Comparison of ENCODE assay signal across 24 cellular contexts in the genomic region with DNA sequence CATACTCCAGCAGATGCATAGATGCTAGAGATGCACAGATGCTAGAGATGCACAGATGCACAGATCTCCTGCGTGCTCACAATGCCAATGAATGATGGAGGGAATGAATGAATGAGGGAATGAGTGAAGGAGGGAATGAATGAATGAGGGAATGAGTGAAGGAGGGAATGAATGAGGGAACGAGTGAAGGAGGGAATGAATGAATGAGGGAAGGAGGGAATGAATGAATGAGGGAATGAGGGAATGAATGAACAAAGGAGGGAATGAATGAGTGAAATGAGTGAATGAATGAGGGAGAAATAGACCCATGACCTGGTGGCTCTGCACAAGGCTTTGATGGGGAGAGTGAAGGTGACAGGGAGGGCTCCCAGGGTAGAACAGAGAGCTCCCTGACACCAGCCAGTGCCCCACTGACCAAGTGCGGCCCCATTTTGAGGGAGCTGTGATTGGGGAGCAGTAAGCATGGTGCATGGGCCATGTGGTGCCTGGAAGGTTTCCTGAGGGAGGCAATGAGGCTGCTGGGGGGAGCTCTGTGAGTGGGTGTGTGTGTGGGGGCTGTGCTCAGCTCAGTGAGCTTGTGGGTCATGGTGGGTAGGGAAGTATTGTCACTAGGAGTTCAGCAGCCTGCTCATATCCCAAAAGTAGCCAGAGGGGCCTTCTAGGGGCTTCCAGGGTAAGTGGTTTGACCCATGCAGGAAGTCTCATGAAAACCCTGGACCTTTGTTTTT. TPM values are rescaled to one million over a fixed set of nuclear protein-coding genes. Genes with fewer than 3 reads are reported as not detected.
DNase-seq lines count a peak whose midpoint lies in the region; ATAC-seq and TF ChIP-seq lines count a peak whose summit lies in the region.
"Had no signal": no experiment of that assay in that cellular context is flagged by ENCODE, and none has a peak within 500 bp of the region (broad histone marks: within the 10 kb centered on the region; RNA-seq: fewer than 3 reads in every experiment).

No MANE protein-coding gene starts in this region.

- TF ChIP-seq CTCF in HEK293 (tag by site-specific recombination; IDR thresholded peaks at IDR 0.05) (no peak), PC-9 (conservative IDR thresholded peaks at IDR 0.05) (no peak)

- H3K4me2 ChIP-seq in PC-9 = no peak overlapping the region

- no peaks in the 10 kb centered on the region for H3K4me1 ChIP-seq in HEK293 (ENCODE audit: control insufficient read depth, insufficient read depth, low read length)
- peaks cover 7% of the 10 kb centered on the region for H3K4me1 ChIP-seq in PC-9 (replicated peaks; ENCODE audit: insufficient read depth)

- H3K79me2 ChIP-seq in PC-9 (ENCODE audit: low read depth) = no peaks in the 10 kb centered on the region

- H3K36me3 ChIP-seq in HEK293 (ENCODE audit: control insufficient read depth in 2 of 2, insufficient read depth in 1 of 2, low read length in 2 of 2) = no peaks in the 10 kb centered on the region
- no peaks in the 10 kb centered on the region for H3K36me3 ChIP-seq in PC-9 (ENCODE audit: low read depth)

- no TSS peak for BruUV-seq in PC-9 (replicated peaks; lab: Mats Ljungman, UMichigan)

- H3K27me3 Mint-ChIP-seq in naive thymus-derived CD8-positive, alpha-beta T cell = no peaks in the 10 kb centered on the region

- DNase-seq in CD1c-positive myeloid dendritic cell (ENCODE audit: extremely low spot score) (peak; percentile 16), left colon (no peak), posterior cingulate gyrus (no peak), PC-9 (no peak)
- DNase-seq in naive thymus-derived CD8-positive, alpha-beta T cell = no peak
- DNase-seq: C1 segment of cervical spinal cord; CD8-positive, alpha-beta memory T cell; HFFc6; MV-4-11; NCI-H1105 treated with DMSO at 0.1 percent for 48 hours; NCI-H2081; NCI-H2171; NCI-H446; NCI-H526; Right ventricle myocardium superior; SW 1271 had no signal

- no peak overlapping the region for H3K4me3 Mint-ChIP-seq in naive thymus-derived CD8-positive, alpha-beta T cell
- H3K4me3 Mint-ChIP-seq: CD8-positive, alpha-beta memory T cell; HFFc6 had no signal

- H3K27me3 ChIP-seq in PC-9 (ENCODE audit: insufficient read depth, low read depth) = no peaks in the 10 kb centered on the region

- intact Hi-C loops in left colon (cut with DNase I, micrococcal nuclease) = no loop called here
- intact Hi-C loops in posterior cingulate gyrus (cut with DNase I) = no loop called here
- intact Hi-C loops in PC-9 (cut with micrococcal nuclease; ENCODE audit: unreplicated experiment) = no loop called here

- POLR2A ChIA-PET in HEK293 (lab: Yijun Ruan, JAX) = interaction anchor here (0.6 kb wide), 1 partner anchor 28 kb away, joined by 3 read pairs; no protein-coding TSS in a partner anchor
- POLR2A ChIA-PET in naive thymus-derived CD8-positive, alpha-beta T cell (lab: Charles Lee) = interaction anchor here (0.9 kb wide), 1 partner anchor 9 kb away, joined by 3 read pairs; no protein-coding TSS in a partner anchor
- POLR2A ChIA-PET in PC-9 (lab: Charles Lee; ENCODE audit: unreplicated experiment) = no interaction called here

- H3K4me3 ChIP-seq in HEK293 (ENCODE audit: low read depth, low read length) (no peak overlapping the region), PC-9 (no peak overlapping the region)

- H3K9me2 ChIP-seq in PC-9 (ENCODE audit: insufficient read depth) = no peaks in the 10 kb centered on the region

- H3K4me1 Mint-ChIP-seq in naive thymus-derived CD8-positive, alpha-beta T cell = peaks cover 12 to 35% (median 21%) of the 10 kb centered on the region in 4 donors

- peaks cover 15% of the 10 kb centered on the region; the same call in 1 of the 2 replicates for H3F3A ChIP-seq in PC-9 (ENCODE audit: insufficient read depth, low read depth)

- no peak overlapping the region for H2AFZ ChIP-seq in PC-9

- no peak overlapping the region for H3K27ac ChIP-seq in HEK293 (ENCODE audit: extremely low read depth, low read depth, low read length)
- peak overlapping the region; percentile 14 for H3K27ac ChIP-seq in angular gyrus (ENCODE audit: low read depth, low read length)
- H3K27ac ChIP-seq in PC-9 = no peak overlapping the region
- H3K27ac ChIP-seq: HL-60 had no signal

- CTCF ChIA-PET in HEK293 (lab: Yijun Ruan, JAX) (interaction anchor here (1.0 to 1.4 kb wide), 2 partner anchors 11 to 13 kb away, joined by 4 to 9 read pairs; no protein-coding TSS in a partner anchor), PC-9 (lab: Charles Lee) (interaction anchor here (0.6 to 0.7 kb wide), 2 partner anchors 11 to 81 kb away, joined by 3 to 10 read pairs; no protein-coding TSS in a partner anchor)

- H3K36me3 Mint-ChIP-seq in naive thymus-derived CD8-positive, alpha-beta T cell = no peaks in the 10 kb centered on the region
- H3K36me3 Mint-ChIP-seq: CD8-positive, alpha-beta memory T cell had no signal

- H3K9me3 Mint-ChIP-seq in naive thymus-derived CD8-positive, alpha-beta T cell = no peaks in the 10 kb centered on the region
- H3K9me3 Mint-ChIP-seq: CD8-positive, alpha-beta memory T cell; HFFc6 had no signal

- no peak for ATAC-seq in naive thymus-derived CD8-positive, alpha-beta T cell
- ATAC-seq in left colon = no peak

- peaks cover 12% of the 10 kb centered on the region; the same call in 1 of the 2 replicates for H4K20me1 ChIP-seq in PC-9 (ENCODE audit: insufficient read depth)

- no peaks in the 10 kb centered on the region for H3K9me3 ChIP-seq in HEK293 (ENCODE audit: control insufficient read depth, insufficient read depth, low read depth, low read length)
- no peaks in the 10 kb centered on the region for H3K9me3 ChIP-seq in PC-9 (ENCODE audit: insufficient read depth, low read depth)

- H3K27ac Mint-ChIP-seq in naive thymus-derived CD8-positive, alpha-beta T cell = peak overlapping the region in 9 of 10 donors; percentile 18 to 93 (median 42)
- H3K27ac Mint-ChIP-seq: HFFc6 had no signal

TF ChIP-seq in HEK293, 187 proteins besides CTCF, POLR2A, EP300 and RAD21 (continues in another document):
- TF ChIP-seq, protein P1, sequence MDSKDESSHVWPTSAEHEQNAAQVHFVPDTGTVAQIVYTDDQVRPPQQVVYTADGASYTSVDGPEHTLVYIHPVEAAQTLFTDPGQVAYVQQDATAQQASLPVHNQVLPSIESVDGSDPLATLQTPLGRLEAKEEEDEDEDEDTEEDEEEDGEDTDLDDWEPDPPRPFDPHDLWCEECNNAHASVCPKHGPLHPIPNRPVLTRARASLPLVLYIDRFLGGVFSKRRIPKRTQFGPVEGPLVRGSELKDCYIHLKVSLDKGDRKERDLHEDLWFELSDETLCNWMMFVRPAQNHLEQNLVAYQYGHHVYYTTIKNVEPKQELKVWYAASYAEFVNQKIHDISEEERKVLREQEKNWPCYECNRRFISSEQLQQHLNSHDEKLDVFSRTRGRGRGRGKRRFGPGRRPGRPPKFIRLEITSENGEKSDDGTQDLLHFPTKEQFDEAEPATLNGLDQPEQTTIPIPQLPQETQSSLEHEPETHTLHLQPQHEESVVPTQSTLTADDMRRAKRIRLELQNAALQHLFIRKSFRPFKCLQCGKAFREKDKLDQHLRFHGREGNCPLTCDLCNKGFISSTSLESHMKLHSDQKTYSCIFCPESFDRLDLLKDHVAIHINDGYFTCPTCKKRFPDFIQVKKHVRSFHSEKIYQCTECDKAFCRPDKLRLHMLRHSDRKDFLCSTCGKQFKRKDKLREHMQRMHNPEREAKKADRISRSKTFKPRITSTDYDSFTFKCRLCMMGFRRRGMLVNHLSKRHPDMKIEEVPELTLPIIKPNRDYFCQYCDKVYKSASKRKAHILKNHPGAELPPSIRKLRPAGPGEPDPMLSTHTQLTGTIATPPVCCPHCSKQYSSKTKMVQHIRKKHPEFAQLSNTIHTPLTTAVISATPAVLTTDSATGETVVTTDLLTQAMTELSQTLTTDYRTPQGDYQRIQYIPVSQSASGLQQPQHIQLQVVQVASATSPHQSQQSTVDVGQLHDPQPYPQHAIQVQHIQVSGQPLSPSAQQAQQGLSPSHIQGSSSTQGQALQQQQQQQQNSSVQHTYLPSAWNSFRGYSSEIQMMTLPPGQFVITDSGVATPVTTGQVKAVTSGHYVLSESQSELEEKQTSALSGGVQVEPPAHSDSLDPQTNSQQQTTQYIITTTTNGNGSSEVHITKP (tag by site-specific recombination; IDR thresholded peaks at IDR 0.05) = no peak
- TF ChIP-seq ZFHX2 (tag by site-specific recombination; conservative IDR thresholded peaks at IDR 0.05) (peak; percentile 86), EGR2 (tag by site-specific recombination; IDR thresholded peaks at IDR 0.05; ENCODE audit: low read depth) (peak; percentile 81), ZNF24 (tag by site-specific recombination; IDR thresholded peaks at IDR 0.05) (peak; percentile 99), ZNF366 (tag by site-specific recombination; conservative IDR thresholded peaks at IDR 0.05) (peak; percentile 97), ZNF423 (tag by site-specific recombination; IDR thresholded peaks at IDR 0.05) (no peak)
- TF ChIP-seq, protein P2, sequence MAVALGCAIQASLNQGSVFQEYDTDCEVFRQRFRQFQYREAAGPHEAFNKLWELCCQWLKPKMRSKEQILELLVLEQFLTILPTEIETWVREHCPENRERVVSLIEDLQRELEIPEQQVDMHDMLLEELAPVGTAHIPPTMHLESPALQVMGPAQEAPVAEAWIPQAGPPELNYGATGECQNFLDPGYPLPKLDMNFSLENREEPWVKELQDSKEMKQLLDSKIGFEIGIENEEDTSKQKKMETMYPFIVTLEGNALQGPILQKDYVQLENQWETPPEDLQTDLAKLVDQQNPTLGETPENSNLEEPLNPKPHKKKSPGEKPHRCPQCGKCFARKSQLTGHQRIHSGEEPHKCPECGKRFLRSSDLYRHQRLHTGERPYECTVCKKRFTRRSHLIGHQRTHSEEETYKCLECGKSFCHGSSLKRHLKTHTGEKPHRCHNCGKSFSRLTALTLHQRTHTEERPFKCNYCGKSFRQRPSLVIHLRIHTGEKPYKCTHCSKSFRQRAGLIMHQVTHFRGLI (tag by site-specific recombination; IDR thresholded peaks at IDR 0.05) = no peak

RNA-seq across cellular contexts. Expression of gene SLC27A1, which starts 12.7 kb away (rescaled TPM):
- 10 to 100 TPM in 1 of 2 experiments, 1 to 10 TPM in 1; 9.4 to 10.9 TPM for total RNA-seq in naive thymus-derived CD8-positive, alpha-beta T cell
- 10 to 100 TPM; 12.5 to 14.6 (median 13.8) TPM for polyA plus RNA-seq in naive thymus-derived CD8-positive, alpha-beta T cell
- total RNA-seq in left colon (1 to 10 TPM; 4.8 to 7.1 TPM), PC-9 (2021) (30.8 and 40.2 TPM in 2 replicates)

RNA-seq across cellular contexts. Expression of gene NXNL1, which starts 22.3 kb away (rescaled TPM):
- not detected for total RNA-seq in naive thymus-derived CD8-positive, alpha-beta T cell
- polyA plus RNA-seq in naive thymus-derived CD8-positive, alpha-beta T cell = not detected
- not detected for total RNA-seq in left colon
- total RNA-seq in PC-9 (2021) = not detected in 2 replicates
- total RNA-seq: CD8-positive, alpha-beta memory T cell; Daoy; HFFc6; HT-29; M059J; OCI-LY7; SK-MEL-5 had no signal
- polyA plus RNA-seq: CD8-positive, alpha-beta memory T cell had no signal

RNA-seq across cellular contexts. Expression of gene PGLS, which starts 28.4 kb away (rescaled TPM):
- 10 to 100 TPM; 78.8 to 82.6 TPM for total RNA-seq in naive thymus-derived CD8-positive, alpha-beta T cell
- 10 to 100 TPM; 68.9 to 73.4 (median 73.0) TPM for polyA plus RNA-seq in naive thymus-derived CD8-positive, alpha-beta T cell
- total RNA-seq in left colon (100 to 1,000 TPM in 1 of 2 donors, 10 to 100 TPM in 1; 89.8 to 100 TPM), PC-9 (2021) (175 and 290 TPM in 2 replicates)

RNA-seq across cellular contexts. Expression of gene TMEM221, which starts 34.6 kb away (rescaled TPM):
- total RNA-seq in naive thymus-derived CD8-positive, alpha-beta T cell = not detected
- polyA plus RNA-seq in naive thymus-derived CD8-positive, alpha-beta T cell = under 1 TPM in 1 of 3 donors, not detected in 2; 0.13 TPM
- total RNA-seq in left colon (under 1 TPM in 1 of 2 donors, not detected in 1; 0.18 TPM), PC-9 (2021) (2.0 and 3.9 TPM in 2 replicates)
- total RNA-seq: CD8-positive, alpha-beta memory T cell; Daoy; HFFc6; HT-29; OCI-LY7 had no signal
- polyA plus RNA-seq: CD8-positive, alpha-beta memory T cell had no signal
